ENCODE assay signal across 1 cellular context in genomic region chr3:38139652-38140051, GRCh38.
TF ChIP-seq lines count a peak whose summit lies in the region.

No MANE protein-coding gene starts in this region.

TF ChIP-seq in K562, 482 proteins besides CTCF, POLR2A, EP300 and RAD21:
- no peak for TF ChIP-seq ZNF644 (tag; IDR thresholded peaks at IDR 0.05; ENCODE audit: low read depth)
- TF ChIP-seq PRMT5 (CRISPR knock-in tag; IDR thresholded peaks at IDR 0.05) = no peak
- no peak for TF ChIP-seq ZNF41 (CRISPR knock-in tag; conservative IDR thresholded peaks at IDR 0.05)
- TF ChIP-seq XRCC3 (IDR thresholded peaks at IDR 0.05) = no peak
- no peak for TF ChIP-seq ZNF165 (CRISPR knock-in tag; IDR thresholded peaks at IDR 0.05; ENCODE audit: borderline replicate concordance)
- no peak for TF ChIP-seq DPF2 (IDR thresholded peaks at IDR 0.05)
- TF ChIP-seq RBM25 (IDR thresholded peaks at IDR 0.05; ENCODE audit: low read depth, low read length, severe bottlenecking) = no peak
- no peak for TF ChIP-seq ZFP1 (CRISPR knock-in tag; IDR thresholded peaks at IDR 0.05)
- TF ChIP-seq ZNF431 (CRISPR knock-in tag; IDR thresholded peaks at IDR 0.05) = no peak
- TF ChIP-seq PHF20 (IDR thresholded peaks at IDR 0.05; ENCODE audit: partially characterized antibody) = no peak
- no peak for TF ChIP-seq STAT5B (CRISPR knock-in tag; IDR thresholded peaks at IDR 0.05)
